In the genomic region with DNA sequence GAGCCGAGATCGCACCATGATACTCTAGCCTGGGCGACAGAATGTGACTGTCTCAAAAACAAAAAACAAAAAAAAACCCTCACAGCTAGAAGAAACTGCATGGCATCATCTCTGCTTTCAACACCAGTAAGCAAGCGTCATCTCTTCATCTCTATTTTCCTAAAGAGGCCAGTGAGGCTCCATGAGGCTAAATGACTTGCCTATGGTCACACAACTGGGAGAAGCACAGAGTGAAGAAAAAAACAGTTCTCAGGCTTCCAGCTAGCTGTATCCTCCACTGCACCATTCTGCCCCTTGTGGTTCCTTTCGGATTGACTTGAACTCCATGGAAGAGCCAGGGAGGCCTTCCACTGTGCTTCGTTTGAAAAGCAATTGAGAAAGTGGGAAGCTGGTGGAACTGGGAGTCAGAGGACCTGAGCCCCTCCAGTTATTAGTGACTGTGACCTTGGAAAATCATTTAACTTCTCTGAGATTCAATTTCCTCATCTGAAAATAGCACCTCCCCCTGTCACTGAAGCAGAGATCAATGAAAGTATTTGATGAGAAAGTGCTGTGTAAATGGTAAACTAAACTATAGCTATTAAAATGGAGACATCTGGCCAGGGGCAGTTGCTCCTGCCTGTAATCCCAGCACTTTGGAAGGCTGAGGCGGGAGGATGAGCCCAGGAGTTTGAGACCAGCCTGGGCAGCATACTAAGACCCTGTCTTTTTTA, we compare ENCODE assay signal across 8 cellular contexts. TPM values are rescaled to one million over a fixed set of nuclear protein-coding genes. Genes with fewer than 3 reads are reported as not detected.
DNase-seq lines count a peak whose midpoint lies in the region; ATAC-seq and TF ChIP-seq lines count a peak whose summit lies in the region.

No MANE protein-coding gene starts in this region.

- DNase-seq in GM06990 (ENCODE audit: extremely low read depth, insufficient read length) (no peak), NCI-H1694 treated with DMSO at 0.1 percent for 48 hours (lab: John Stamatoyannopoulos, UW) (peak; percentile 53), heart left ventricle (peak in 3 of 5 donors; percentile 36 to 55 (median 39)), prostate gland (ENCODE audit: low spot score) (peak; percentile 20)
- DNase-seq in activated CD8-positive, alpha-beta T cell treated with anti-CD3 and anti-CD28 coated beads for 36 hours, result peak; percentile 35

- POLR2A ChIA-PET in activated CD8-positive, alpha-beta T cell treated with anti-CD3 and anti-CD28 coated beads for 36 hours (lab: Charles Lee), result interaction anchor here (0.5 to 2.8 kb wide), 6 partner anchors 8 to 446 kb away, joined by 3 to 13 read pairs (median 4); a partner anchor contains a TSS

- H3K4me1 ChIP-seq in heart left ventricle (peaks cover 0 to 51% (median 0%) of the 10 kb centered on the region in 12 donors), prostate gland (replicated peaks) (no peaks in the 10 kb centered on the region)

- H3K4me3 Mint-ChIP-seq in activated CD8-positive, alpha-beta T cell treated with anti-CD3 and anti-CD28 coated beads for 36 hours, result no peak overlapping the region

- H3K27ac Mint-ChIP-seq in activated CD8-positive, alpha-beta T cell treated with anti-CD3 and anti-CD28 coated beads for 36 hours, result no peak overlapping the region

- 62 to 68% (median 65%) methylated on average over 7 of the region's 7 CpGs for WGBS in heart left ventricle, 4 donors
- 74% methylated on average over 7 of the region's 7 CpGs for WGBS in prostate gland

- H3K4me3 ChIP-seq in GM06990 (replicated peaks; ENCODE audit: low read depth, low read length), result no peak overlapping the region
- no peak overlapping the region for H3K4me3 ChIP-seq in heart left ventricle
- H3K4me3 ChIP-seq in prostate gland, result no peak overlapping the region

- ATAC-seq in activated CD8-positive, alpha-beta T cell treated with anti-CD3 and anti-CD28 coated beads for 36 hours, result peak; percentile 19
- ATAC-seq in heart left ventricle (peak in 3 of 4 donors; percentile 81 to 97 (median 92)), GM21515 (IDR thresholded peaks at IDR 0.05; ENCODE audit: unreplicated experiment) (no peak), GM21825 (IDR thresholded peaks at IDR 0.05; ENCODE audit: unreplicated experiment) (no peak)

- H3K4me1 Mint-ChIP-seq in activated CD8-positive, alpha-beta T cell treated with anti-CD3 and anti-CD28 coated beads for 36 hours (ENCODE audit: low read depth), result peaks cover 55% of the 10 kb centered on the region

- CTCF ChIA-PET in activated CD8-positive, alpha-beta T cell treated with anti-CD3 and anti-CD28 coated beads for 36 hours (lab: Charles Lee), result interaction anchor here (0.7 to 3.8 kb wide), 14 partner anchors 8 to 106 kb away, joined by 3 to 14 read pairs (median 3); a partner anchor contains a TSS

- no peak for TF ChIP-seq POLR2A in heart left ventricle (IDR thresholded peaks at IDR 0.05)
- no peak for TF ChIP-seq POLR2A in prostate gland (IDR thresholded peaks at IDR 0.05)

- no peaks in the 10 kb centered on the region for H3K9me3 Mint-ChIP-seq in activated CD8-positive, alpha-beta T cell treated with anti-CD3 and anti-CD28 coated beads for 36 hours

- TF ChIP-seq CTCF in 22Rv1 (IDR thresholded peaks at IDR 0.05) (peak; percentile 83), GM06990 (IDR thresholded peaks at IDR 0.05; ENCODE audit: insufficient read depth, low read length, poor library complexity, severe bottlenecking) (peak; percentile 59), heart left ventricle (IDR thresholded peaks at IDR 0.05) (peak; percentile 24 to 79 (median 52)), prostate gland (IDR thresholded peaks at IDR 0.05) (peak in 3 of 4 experiments; percentile 23 to 46 (median 25))
- TF ChIP-seq CTCF in activated CD8-positive, alpha-beta T cell treated with anti-CD3 and anti-CD28 coated beads for 36 hours (IDR thresholded peaks at IDR 0.05), result no peak

- H3K27ac ChIP-seq in 22Rv1, result no peak overlapping the region
- H3K27ac ChIP-seq in heart left ventricle, result no peak overlapping the region
- no peak overlapping the region for H3K27ac ChIP-seq in prostate gland

- H3K27me3 Mint-ChIP-seq in activated CD8-positive, alpha-beta T cell treated with anti-CD3 and anti-CD28 coated beads for 36 hours, result no peaks in the 10 kb centered on the region

- H3K27me3 ChIP-seq in GM06990 (replicated peaks; ENCODE audit: control insufficient read depth, insufficient read depth, low read length) (no peaks in the 10 kb centered on the region), heart left ventricle (no peaks in the 10 kb centered on the region), prostate gland (replicated peaks; ENCODE audit: insufficient read depth) (no peaks in the 10 kb centered on the region)

- no peaks in the 10 kb centered on the region for H3K36me3 ChIP-seq in GM06990 (ENCODE audit: control insufficient read depth, insufficient read depth, low read length)
- no peaks in the 10 kb centered on the region for H3K36me3 ChIP-seq in heart left ventricle
- no peaks in the 10 kb centered on the region for H3K36me3 ChIP-seq in prostate gland

- H3K36me3 Mint-ChIP-seq in activated CD8-positive, alpha-beta T cell treated with anti-CD3 and anti-CD28 coated beads for 36 hours (ENCODE audit: low read depth), result peaks cover 9% of the 10 kb centered on the region

- H3K9me3 ChIP-seq in heart left ventricle (no peaks in the 10 kb centered on the region), prostate gland (no peaks in the 10 kb centered on the region)

- intact Hi-C loops in activated CD8-positive, alpha-beta T cell treated with anti-CD3 and anti-CD28 coated beads for 36 hours (cut with micrococcal nuclease), result no loop called here
- intact Hi-C loops in heart left ventricle (cut with DNase I) (loop anchor here in 4 of 10 donors (10.0 kb wide), 2 partner anchors 49 to 189 kb away; no protein-coding TSS in a partner anchor), prostate gland (cut with DNase I) (no loop called here)

RNA-seq across cellular contexts. Expression of a gene that starts 32.1 kb away (rescaled TPM):
- total RNA-seq in activated CD8-positive, alpha-beta T cell treated with anti-CD3 and anti-CD28 coated beads for 36 hours, result 10 to 100 TPM; 53.1 to 54.7 TPM
- total RNA-seq in heart left ventricle (10 to 100 TPM; 11.7 to 26.6 (median 15.7) TPM), prostate gland (10 to 100 TPM; 24.5 to 49.6 TPM)
- polyA plus RNA-seq in heart left ventricle, result 1 to 10 TPM; 2.7 to 5.4 TPM

RNA-seq across cellular contexts. Expression of a gene that starts 45.1 kb away (rescaled TPM):
- 100 to 1,000 TPM; 106 to 113 TPM for total RNA-seq in activated CD8-positive, alpha-beta T cell treated with anti-CD3 and anti-CD28 coated beads for 36 hours
- 100 to 1,000 TPM; 149 to 212 (median 162) TPM for total RNA-seq in heart left ventricle
- polyA plus RNA-seq in heart left ventricle, result 100 to 1,000 TPM in 1 of 2 donors, 10 to 100 TPM in 1; 50.3 to 307 TPM
- total RNA-seq in prostate gland, result 100 to 1,000 TPM; 178 to 223 TPM

Comparison
In these comparisons a context has a peak if more than half of its experiments do, and no peak if none do; other contexts are left out.
1. ATAC-seq: peak in activated CD8-positive, alpha-beta T cell treated with anti-CD3 and anti-CD28 coated beads for 36 hours (single experiment) and heart left ventricle (3 of 4); none in GM21515 (single experiment) and GM21825 (single experiment).